14 cellular contexts compared by ENCODE assay signal in the genomic region with DNA sequence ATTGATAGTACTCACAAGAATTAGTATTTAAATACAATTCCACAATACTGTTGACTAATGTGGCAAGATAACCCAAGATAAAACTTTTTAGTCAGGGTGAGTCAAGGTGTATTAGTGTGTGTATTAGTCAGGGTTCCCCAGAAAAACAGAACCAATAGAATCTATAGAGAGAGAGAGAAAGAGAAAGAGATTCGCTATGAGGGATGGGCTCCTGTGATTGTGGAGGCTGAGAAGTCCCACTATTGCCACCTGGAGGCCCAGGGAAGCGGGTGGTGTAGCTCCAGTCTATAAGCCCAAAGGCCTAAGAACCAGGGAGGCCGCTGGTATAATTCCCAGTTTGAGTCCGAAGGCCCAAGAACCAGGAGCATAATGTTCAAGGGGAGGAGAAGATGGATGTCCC. TPM values are rescaled to one million over a fixed set of nuclear protein-coding genes. Genes with fewer than 3 reads are reported as not detected.
DNase-seq lines count a peak whose midpoint lies in the region; ATAC-seq, FAIRE-seq and TF ChIP-seq lines count a peak whose summit lies in the region.
"Had no signal": no experiment of that assay in that cellular context is flagged by ENCODE, and none has a peak within 500 bp of the region (broad histone marks: within the 10 kb centered on the region; RNA-seq: fewer than 3 reads in every experiment).

No MANE protein-coding gene starts in this region.

- H3K4me3 ChIP-seq in Caco-2 (ENCODE audit: low read depth, low read length): no peak overlapping the region
- H3K4me3 ChIP-seq in fibroblast of the aortic adventitia (ENCODE audit: low read depth, low read length): no peak overlapping the region
- H3K4me3 ChIP-seq: SK-N-MC had no signal

- ATAC-seq in HG03135 (IDR thresholded peaks at IDR 0.05; ENCODE audit: unreplicated experiment): no peak
- ATAC-seq: stimulated activated naive CD8-positive, alpha-beta T cell treated with anti-CD3 and anti-CD28 coated beads, Interleukin-15, amount 100 ng/mL, for 72 hours had no signal

- H3K27ac Mint-ChIP-seq in Caco-2 (ENCODE audit: unreplicated experiment): no peak overlapping the region
- H3K27ac Mint-ChIP-seq: stimulated activated naive CD8-positive, alpha-beta T cell treated with anti-CD3 and anti-CD28 coated beads, Interleukin-15, amount 100 ng/mL, for 72 hours had no signal

- no TSS peak for BruUV-seq in Caco-2 (replicated peaks; lab: Mats Ljungman, UMichigan)

- no peak overlapping the region for H3K4me3 Mint-ChIP-seq in Caco-2 (ENCODE audit: unreplicated experiment)
- H3K4me3 Mint-ChIP-seq: stimulated activated naive CD8-positive, alpha-beta T cell treated with anti-CD3 and anti-CD28 coated beads, Interleukin-15, amount 100 ng/mL, for 72 hours had no signal

- no peaks in the 10 kb centered on the region for H3K9me3 Mint-ChIP-seq in Caco-2 (ENCODE audit: unreplicated experiment)
- H3K9me3 Mint-ChIP-seq: stimulated activated naive CD8-positive, alpha-beta T cell treated with anti-CD3 and anti-CD28 coated beads, Interleukin-15, amount 100 ng/mL, for 72 hours had no signal

- TF ChIP-seq POLR2A in H54 (IDR thresholded peaks at IDR 0.05; ENCODE audit: low read depth, low read length): no peak

- CTCF ChIA-PET in Caco-2 (lab: Charles Lee): interaction anchor here (0.9 kb wide), 1 partner anchor 34 kb away, joined by 3 read pairs; no protein-coding TSS in a partner anchor

- intact Hi-C loops in Caco-2 (cut with micrococcal nuclease; ENCODE audit: unreplicated experiment): loop anchor here (1.0 kb wide), 2 partner anchors 45 to 104 kb away; no protein-coding TSS in a partner anchor

- no peaks in the 10 kb centered on the region for H3K36me3 Mint-ChIP-seq in Caco-2 (ENCODE audit: insufficient read depth, unreplicated experiment)

- H3K27me3 ChIP-seq in Caco-2 (replicated peaks; ENCODE audit: control insufficient read depth, insufficient read depth, low read length): no peaks in the 10 kb centered on the region; the same call in 1 of the 2 replicates

- peaks cover 4% of the 10 kb centered on the region for H3K4me1 Mint-ChIP-seq in Caco-2 (ENCODE audit: low read depth, unreplicated experiment)
- H3K4me1 Mint-ChIP-seq: stimulated activated naive CD8-positive, alpha-beta T cell treated with anti-CD3 and anti-CD28 coated beads, Interleukin-15, amount 100 ng/mL, for 72 hours had no signal

- FAIRE-seq in H54 (lab: Jason Lieb, UNC): no peak

- POLR2A ChIA-PET in Caco-2 (lab: Charles Lee): no interaction called here

- H3K9me3 ChIP-seq in Caco-2: no peaks in the 10 kb centered on the region
- H3K9me3 ChIP-seq: neutrophil had no signal

- peak; percentile 40 to 60 for TF ChIP-seq CTCF in Caco-2 (IDR thresholded peaks at IDR 0.05; ENCODE audit: insufficient read depth in 1 of 2, low read depth in 1 of 2, low read length in 1 of 2, severe bottlenecking in 1 of 2, unreplicated experiment in 1 of 2)
- TF ChIP-seq CTCF in GM12874 (IDR thresholded peaks at IDR 0.05; ENCODE audit: insufficient read depth, low read depth, low read length): peak; percentile 11; the same call in 1 of the 2 replicates
- peak; percentile 39 for TF ChIP-seq CTCF in fibroblast of the aortic adventitia (IDR thresholded peaks at IDR 0.05; ENCODE audit: insufficient read depth, low read length)

- peaks cover 3% of the 10 kb centered on the region for H3K27me3 Mint-ChIP-seq in Caco-2 (ENCODE audit: insufficient read depth, unreplicated experiment)

- no peaks in the 10 kb centered on the region for H3K4me1 ChIP-seq in Caco-2

- no peaks in the 10 kb centered on the region for H3K36me3 ChIP-seq in Caco-2 (ENCODE audit: control insufficient read depth, insufficient read depth, low read length)
- H3K36me3 ChIP-seq: neutrophil had no signal

- peak; percentile 44 to 50 for DNase-seq in Caco-2
- DNase-seq in OCI-M1 (lab: John Stamatoyannopoulos, UW): peak; percentile 21
- peak; percentile 13 for DNase-seq in fibroblast of the aortic adventitia (ENCODE audit: low read depth)
- DNase-seq in DMS79 (lab: John Stamatoyannopoulos, UW): no peak
- DNase-seq in SW480 (ENCODE audit: low spot score): no peak
- no peak for DNase-seq in H54 (ENCODE audit: insufficient read length, low spot score)
- DNase-seq: GOT3; islet precursor cell; NCI-H2081 treated with DMSO at 0.1 percent for 48 hours; stimulated activated naive CD8-positive, alpha-beta T cell treated with anti-CD3 and anti-CD28 coated beads, Interleukin-15, amount 100 ng/mL, for 72 hours had no signal

RNA-seq across cellular contexts. Expression of gene SHISAL2B, which starts 10.0 kb away (rescaled TPM):
- total RNA-seq in Caco-2 (2022): not detected in 2 replicates
- total RNA-seq in fibroblast of the aortic adventitia (ENCODE audit: low replicate concordance): not detected in 2 replicates

Comparison
In these comparisons a context has a peak if more than half of its experiments do, and no peak if none do; other contexts are left out.
1. DNase-seq: peak in Caco-2 (2 of 2), OCI-M1 (single experiment) and fibroblast of the aortic adventitia (single experiment); none in DMS79 (single experiment), SW480 (single experiment) and H54 (single experiment).
2. Peak in every context shown above with its lines, with median percentiles within 50 percentile points of each other: CTCF ChIP-seq.